ENCODE assay signal across 13 cellular contexts in genomic region chr17:68760141-68760475, GRCh38.
A peak's percentile ranks its signal among the peaks of the same experiment; 100 is the strongest.
DNase-seq lines count a peak whose midpoint lies in the region; TF ChIP-seq lines count a peak whose summit lies in the region.
"Had no signal": no experiment of that assay in that cellular context is flagged by ENCODE, and none has a peak within 500 bp of the region (broad histone marks: within the 10 kb centered on the region; RNA-seq: fewer than 3 reads in every experiment).

No MANE protein-coding gene starts in this region.

- H3K4me2 ChIP-seq in KMS-11 = peak overlapping the region; percentile 80

- peak overlapping the region; percentile 95; the same call in 1 of the 2 replicates for H3K9ac ChIP-seq in KMS-11

- H3K27me3 ChIP-seq in KMS-11 (ENCODE audit: insufficient read depth, low read depth) = no peaks in the 10 kb centered on the region

- H3K4me1 ChIP-seq in KMS-11 (ENCODE audit: low read depth, poor library complexity, severe bottlenecking) = peaks cover 14% of the 10 kb centered on the region
- H3K4me1 ChIP-seq: prostate gland had no signal

- H3K79me2 ChIP-seq in KMS-11 (ENCODE audit: insufficient read depth, low read depth) = no peaks in the 10 kb centered on the region

- DNase-seq in T-helper 1 cell (no peak), nephron progenitor cell (no peak), foreskin fibroblast (no peak), NOMO-1 treated with DMSO at 0.1 percent for 48 hours (lab: John Stamatoyannopoulos, UW; ENCODE audit: unreplicated experiment) (no peak), cortex of kidney (lab: John Stamatoyannopoulos, UW) (no peak)
- no peak for DNase-seq in activated naive CD8-positive, alpha-beta T cell treated with anti-CD3 and anti-CD28 coated beads for 36 hours
- DNase-seq: activated CD4-positive, alpha-beta T cell treated with anti-CD3 and anti-CD28 coated beads for 1 hour; activated T-cell treated with anti-CD3 and anti-CD28 coated beads for 4 hours; effector memory CD4-positive, alpha-beta T cell had no signal

- H3K4me3 ChIP-seq in KMS-11 (IDR thresholded peaks at IDR 0.05; ENCODE audit: insufficient read depth, low read depth, low read length) (no peak overlapping the region), foreskin fibroblast (ENCODE audit: low read depth in 1 of 2, low read length in 2 of 2) (no peak overlapping the region)

- no peaks in the 10 kb centered on the region for H3K36me3 ChIP-seq in KMS-11 (ENCODE audit: insufficient read depth)
- H3K36me3 ChIP-seq: prostate gland had no signal

- H3K36me3 Mint-ChIP-seq in T-helper 1 cell treated with Interleukin-12 subunit alpha and Interleukin-12 subunit beta and Interleukin-4 antibody, amounts not matched to agents 30 μg/mL and 1 μg/mL, for 36 hours (ENCODE audit: low read depth) = no peaks in the 10 kb centered on the region
- H3K36me3 Mint-ChIP-seq in activated naive CD8-positive, alpha-beta T cell treated with anti-CD3 and anti-CD28 coated beads for 36 hours = no peaks in the 10 kb centered on the region
- H3K36me3 Mint-ChIP-seq in nephron progenitor cell (ENCODE audit: low read depth) = no peaks in the 10 kb centered on the region
- H3K36me3 Mint-ChIP-seq: activated naive CD4-positive, alpha-beta T cell treated with anti-CD3 and anti-CD28 coated beads, Interleukin-2, amount 10 ng/mL, durations not matched to agents 7 days and 5 days had no signal

- H3K27me3 Mint-ChIP-seq in T-helper 1 cell treated with Interleukin-12 subunit alpha and Interleukin-12 subunit beta and Interleukin-4 antibody, amounts not matched to agents 30 μg/mL and 1 μg/mL, for 36 hours (ENCODE audit: low read depth) = peaks cover 8% of the 10 kb centered on the region
- H3K27me3 Mint-ChIP-seq in activated naive CD8-positive, alpha-beta T cell treated with anti-CD3 and anti-CD28 coated beads for 36 hours = peaks cover 3% of the 10 kb centered on the region
- H3K27me3 Mint-ChIP-seq in nephron progenitor cell (ENCODE audit: low read depth, poor library complexity) = peaks cover 3% of the 10 kb centered on the region
- H3K27me3 Mint-ChIP-seq: activated naive CD4-positive, alpha-beta T cell treated with anti-CD3 and anti-CD28 coated beads, Interleukin-2, amount 10 ng/mL, durations not matched to agents 7 days and 5 days had no signal

- no peak overlapping the region for H3K27ac Mint-ChIP-seq in T-helper 1 cell treated with Interleukin-12 subunit alpha and Interleukin-12 subunit beta and Interleukin-4 antibody, amounts not matched to agents 30 μg/mL and 1 μg/mL, for 36 hours
- H3K27ac Mint-ChIP-seq in activated naive CD8-positive, alpha-beta T cell treated with anti-CD3 and anti-CD28 coated beads for 36 hours = no peak overlapping the region
- H3K27ac Mint-ChIP-seq in nephron progenitor cell = no peak overlapping the region
- H3K27ac Mint-ChIP-seq: activated naive CD4-positive, alpha-beta T cell treated with anti-CD3 and anti-CD28 coated beads, Interleukin-2, amount 10 ng/mL, durations not matched to agents 7 days and 5 days had no signal

- H3K27ac ChIP-seq in KMS-11 = peak overlapping the region; percentile 90; the same call in 1 of the 2 replicates

- H4K20me1 ChIP-seq in KMS-11 (ENCODE audit: insufficient read depth) = no peaks in the 10 kb centered on the region

- peaks cover 9% of the 10 kb centered on the region for H3K4me1 Mint-ChIP-seq in T-helper 1 cell treated with Interleukin-12 subunit alpha and Interleukin-12 subunit beta and Interleukin-4 antibody, amounts not matched to agents 30 μg/mL and 1 μg/mL, for 36 hours (ENCODE audit: low read depth)
- peaks cover 17% of the 10 kb centered on the region for H3K4me1 Mint-ChIP-seq in activated naive CD8-positive, alpha-beta T cell treated with anti-CD3 and anti-CD28 coated beads for 36 hours
- H3K4me1 Mint-ChIP-seq in nephron progenitor cell = peaks cover 15% of the 10 kb centered on the region

- peak overlapping the region; percentile 8 for H3K4me3 Mint-ChIP-seq in T-helper 1 cell treated with Interleukin-12 subunit alpha and Interleukin-12 subunit beta and Interleukin-4 antibody, amounts not matched to agents 30 μg/mL and 1 μg/mL, for 36 hours
- H3K4me3 Mint-ChIP-seq in activated naive CD8-positive, alpha-beta T cell treated with anti-CD3 and anti-CD28 coated beads for 36 hours = peak overlapping the region; percentile 55
- H3K4me3 Mint-ChIP-seq in nephron progenitor cell = peak overlapping the region; percentile 82
- H3K4me3 Mint-ChIP-seq: activated naive CD4-positive, alpha-beta T cell treated with anti-CD3 and anti-CD28 coated beads, Interleukin-2, amount 10 ng/mL, durations not matched to agents 7 days and 5 days had no signal

- peak; percentile 35; the same call in 1 of the 2 replicates for TF ChIP-seq CTCF in KMS-11 (conservative IDR thresholded peaks at IDR 0.05; ENCODE audit: low read depth, low read length)
- TF ChIP-seq CTCF in nephron progenitor cell (IDR thresholded peaks at IDR 0.05) = no peak
- no peak for TF ChIP-seq CTCF in foreskin fibroblast (IDR thresholded peaks at IDR 0.05; ENCODE audit: low read depth, low read length)

- peak overlapping the region; percentile 81 for H2AFZ ChIP-seq in KMS-11 (ENCODE audit: low read depth)

- H3K9me3 Mint-ChIP-seq in T-helper 1 cell treated with Interleukin-12 subunit alpha and Interleukin-12 subunit beta and Interleukin-4 antibody, amounts not matched to agents 30 μg/mL and 1 μg/mL, for 36 hours = peaks cover 6% of the 10 kb centered on the region
- peaks cover 2% of the 10 kb centered on the region for H3K9me3 Mint-ChIP-seq in activated naive CD8-positive, alpha-beta T cell treated with anti-CD3 and anti-CD28 coated beads for 36 hours
- H3K9me3 Mint-ChIP-seq in nephron progenitor cell = peaks cover 10% of the 10 kb centered on the region
- H3K9me3 Mint-ChIP-seq: activated naive CD4-positive, alpha-beta T cell treated with anti-CD3 and anti-CD28 coated beads, Interleukin-2, amount 10 ng/mL, durations not matched to agents 7 days and 5 days had no signal

Comparison
In these comparisons a context has a peak if more than half of its experiments do, and no peak if none do; other contexts are left out.
1. H3K4me3 Mint-ChIP-seq: peak in every context shown above with its lines; median percentile 82 in nephron progenitor cell; 55 in activated naive CD8-positive, alpha-beta T cell treated with anti-CD3 and anti-CD28 coated beads for 36 hours; 8 in T-helper 1 cell treated with Interleukin-12 subunit alpha and Interleukin-12 subunit beta and Interleukin-4 antibody, amounts not matched to agents 30 μg/mL and 1 μg/mL, for 36 hours.